In genomic region chr10:125035588-125036298, GRCh38 we compare ENCODE assay signal across 18 cellular contexts.
DNase-seq lines count a peak whose midpoint lies in the region; ATAC-seq and TF ChIP-seq lines count a peak whose summit lies in the region.
"Had no signal": no experiment of that assay in that cellular context is flagged by ENCODE, and none has a peak within 500 bp of the region (broad histone marks: within the 10 kb centered on the region; RNA-seq: fewer than 3 reads in every experiment).

No MANE protein-coding gene starts in this region.

- peak overlapping the region in 1 of 2 experiments; percentile 8; a peak in 1 of 4 replicates for H3K4me3 ChIP-seq in HCT116 (replicated peaks in 1 of 2; ENCODE audit: low read depth in 1 of 2, low read length in 2 of 2)
- H3K4me3 ChIP-seq in fibroblast of the aortic adventitia (ENCODE audit: low read depth, low read length): peak overlapping the region; percentile 45
- H3K4me3 ChIP-seq in skeletal muscle cell (ENCODE audit: low read depth, low read length): peak overlapping the region; percentile 13
- H3K4me3 ChIP-seq in spleen: no peak overlapping the region
- H3K4me3 ChIP-seq: right lobe of liver had no signal

- TF ChIP-seq RAD21 in HCT116 (IDR thresholded peaks at IDR 0.05; ENCODE audit: low read depth): no peak

- BruUV-seq in HCT116 (replicated peaks; lab: Mats Ljungman, UMichigan): no TSS peak

- POLR2A ChIA-PET in HCT116 (lab: Charles Lee): interaction anchor here (1.4 to 3.7 kb wide), 3 partner anchors 10 to 29 kb away, joined by 3 to 21 read pairs (median 7); no protein-coding TSS in a partner anchor

- intact Hi-C loops in HCT116 (cut with micrococcal nuclease) (no loop called here), spleen (cut with DNase I; ENCODE audit: low total_unique reads) (no loop called here)

- TF ChIP-seq CTCF in HCT116 (IDR thresholded peaks at IDR 0.05 in 2 of 3, conservative IDR thresholded peaks at IDR 0.05 in 1 of 3; ENCODE audit: borderline replicate concordance in 1 of 3, insufficient read depth in 1 of 3, low read depth in 2 of 3, low read length in 2 of 3) (no peak), fibroblast of the aortic adventitia (IDR thresholded peaks at IDR 0.05; ENCODE audit: insufficient read depth, low read length) (no peak), spleen (IDR thresholded peaks at IDR 0.05 in 8 of 11, conservative IDR thresholded peaks at IDR 0.05 in 3 of 11) (no peak)

- H3K27ac ChIP-seq in HCT116 (ENCODE audit: low read depth, low read length) (peak overlapping the region; percentile 57; the same call in 1 of the 2 replicates), spleen (no peak overlapping the region)
- H3K27ac ChIP-seq: HL-60, right lobe of liver had no signal

- ATAC-seq in HCT116 (no peak), SK-N-SH treated with all-trans-retinoic acid at 6 μM for 48 hours (peak; percentile 31; the same call in 2 of the 3 replicates)
- ATAC-seq: left colon; naive thymus-derived CD4-positive, alpha-beta T cell; right lobe of liver had no signal

- 86 to 90% (median 87%) methylated on average over 7 of the region's 7 CpGs for WGBS in spleen, 5 donors

- H3K9me3 ChIP-seq in HCT116 (ENCODE audit: control insufficient read depth in 1 of 2, insufficient read depth in 1 of 2, low read depth in 1 of 2, low read length in 2 of 2) (no peaks in the 10 kb centered on the region), spleen (no peaks in the 10 kb centered on the region)
- H3K9me3 ChIP-seq: right lobe of liver had no signal

- CTCF ChIA-PET in HCT116 (lab: Charles Lee): interaction anchor here (1.6 to 4.1 kb wide), 2 partner anchors 11 to 43 kb away, joined by 5 to 47 read pairs; no protein-coding TSS in a partner anchor

- H3K79me2 ChIP-seq in HCT116 (ENCODE audit: insufficient read depth, low read length): peaks cover 93% of the 10 kb centered on the region

- peak overlapping the region; percentile 15; the same call in 1 of the 2 replicates for H3K9ac ChIP-seq in HCT116 (ENCODE audit: low read length)

- H4K20me1 ChIP-seq in HCT116 (ENCODE audit: insufficient read depth): no peaks in the 10 kb centered on the region

- H3K36me3 ChIP-seq in HCT116 (ENCODE audit: control insufficient read depth in 1 of 2, insufficient read depth in 2 of 2, low read length in 2 of 2) (peaks cover 0 to 4% of the 10 kb centered on the region in 2 experiments; a peak in 1 of 4 replicates), spleen (peaks cover 0 to 30% (median 0%) of the 10 kb centered on the region in 6 donors)
- H3K36me3 ChIP-seq: right lobe of liver had no signal

- H3K4me1 ChIP-seq in HCT116 (ENCODE audit: control insufficient read depth in 1 of 2, insufficient read depth in 2 of 2, low read length in 2 of 2) (peaks cover 59 to 73% of the 10 kb centered on the region in 2 experiments), spleen (peaks cover 3 to 51% (median 26%) of the 10 kb centered on the region in 6 donors)

- H3K4me2 ChIP-seq in HCT116 (ENCODE audit: low read length): peak overlapping the region; percentile 60

- H2AFZ ChIP-seq in HCT116 (ENCODE audit: low read depth, low read length, poor library complexity, severe bottlenecking): no peak overlapping the region

- TF ChIP-seq POLR2A in HCT116 (IDR thresholded peaks at IDR 0.05; ENCODE audit: borderline replicate concordance, extremely low read depth, insufficient read depth, insufficient read length): no peak
- no peak for TF ChIP-seq POLR2A in spleen (IDR thresholded peaks at IDR 0.05)

- no peaks in the 10 kb centered on the region for H3K27me3 ChIP-seq in HCT116 (ENCODE audit: insufficient read depth, low read length)
- H3K27me3 ChIP-seq in spleen (replicated peaks in 1 of 7): no peaks in the 10 kb centered on the region
- H3K27me3 ChIP-seq: right lobe of liver had no signal

- DNase-seq in HCT116 (ENCODE audit: low read depth, low spot score): no peak
- no peak for DNase-seq in fibroblast of the aortic adventitia (ENCODE audit: low read depth)
- DNase-seq in skeletal muscle cell (ENCODE audit: low read depth): no peak
- DNase-seq in activated CD4-positive, alpha-beta T cell treated with anti-CD3 and anti-CD28 coated beads, Interleukin-2, amount 50 U/mL, for 1 hour: no peak
- DNase-seq in epidermal melanocyte (ENCODE audit: insufficient read length, low spot score): no peak
- no peak for DNase-seq in COLO829 (ENCODE audit: low spot score)
- no peak for DNase-seq in spleen
- DNase-seq: activated naive CD4-positive, alpha-beta T cell; Karpas-422; left colon; naive thymus-derived CD4-positive, alpha-beta T cell; NCI-H1694; NCI-H69; right lobe of liver; Right ventricle myocardium superior; stimulated activated naive CD4-positive, alpha-beta T cell had no signal

- RAD21 ChIA-PET in HCT116 (lab: Charles Lee; ENCODE audit: low non-redundant PET in 1 of 2, low total read pairs in 2 of 2, uncharacterized antibody in 2 of 2, unreplicated experiment in 2 of 2): no interaction called here

- H3K9me2 ChIP-seq in HCT116 (ENCODE audit: insufficient read depth): no peaks in the 10 kb centered on the region

TF ChIP-seq in HCT116, 20 proteins besides CTCF, POLR2A, EP300 and RAD21 (continues in another document):
- TF ChIP-seq EZH2 (IDR thresholded peaks at IDR 0.05) (no peak), ZFX (IDR thresholded peaks at IDR 0.05) (no peak), YY1 (IDR thresholded peaks at IDR 0.05; ENCODE audit: extremely low read depth, insufficient replicate concordance, low read depth, low read length) (no peak), EZH2phosphoT487 (IDR thresholded peaks at IDR 0.05; ENCODE audit: borderline replicate concordance) (no peak), CBX3 (IDR thresholded peaks at IDR 0.05; ENCODE audit: low read depth) (no peak), ELF1 (IDR thresholded peaks at IDR 0.05; ENCODE audit: borderline replicate concordance, low read depth) (no peak), SP1 (IDR thresholded peaks at IDR 0.05; ENCODE audit: low read depth) (no peak), JUND (IDR thresholded peaks at IDR 0.05) (no peak), EGR1 (IDR thresholded peaks at IDR 0.05; ENCODE audit: low read depth) (no peak), FOSL1 (IDR thresholded peaks at IDR 0.05; ENCODE audit: low read depth) (no peak), ZNF274 (IDR thresholded peaks at IDR 0.05; ENCODE audit: low read depth, low read length) (no peak), SIN3A (IDR thresholded peaks at IDR 0.05; ENCODE audit: low read depth) (no peak)

TF ChIP-seq in SK-N-SH treated with all-trans-retinoic acid at 6 μM for 48 hours, 23 proteins besides CTCF, POLR2A, EP300 and RAD21 (continues in another document):
- TF ChIP-seq ISL1 (CRISPR knock-in tag; IDR thresholded peaks at IDR 0.05) (no peak), CSDC2 (CRISPR knock-in tag; IDR thresholded peaks at IDR 0.05) (no peak), POU6F1 (CRISPR knock-in tag; IDR thresholded peaks at IDR 0.05; ENCODE audit: borderline replicate concordance, low read depth) (no peak), RARB (CRISPR knock-in tag; IDR thresholded peaks at IDR 0.05) (no peak), TOX (CRISPR knock-in tag; IDR thresholded peaks at IDR 0.05; ENCODE audit: borderline replicate concordance) (no peak), TCF4 (CRISPR knock-in tag; IDR thresholded peaks at IDR 0.05; ENCODE audit: borderline replicate concordance) (0 out of 2 replicates have a peak, but pooled peaks have one; percentile 17), BACH2 (CRISPR knock-in tag; IDR thresholded peaks at IDR 0.05; ENCODE audit: borderline replicate concordance) (no peak), PPARA (CRISPR knock-in tag; IDR thresholded peaks at IDR 0.05; ENCODE audit: borderline replicate concordance) (no peak), ZC3H10 (CRISPR knock-in tag; IDR thresholded peaks at IDR 0.05) (no peak), TSHZ2 (CRISPR knock-in tag; IDR thresholded peaks at IDR 0.05) (peak; percentile 53; the same call in 1 of the 2 replicates), GLIS3 (CRISPR knock-in tag; IDR thresholded peaks at IDR 0.05) (no peak), ESRRG (CRISPR knock-in tag; IDR thresholded peaks at IDR 0.05) (no peak), ARNTL (CRISPR knock-in tag; IDR thresholded peaks at IDR 0.05; ENCODE audit: borderline replicate concordance, low read depth) (no peak), SNAI2 (CRISPR knock-in tag; IDR thresholded peaks at IDR 0.05) (no peak)

Comparison
In these comparisons a context has a peak if more than half of its experiments do, and no peak if none do; other contexts are left out.
1. H3K4me3 ChIP-seq: peak in fibroblast of the aortic adventitia (single experiment) and skeletal muscle cell (single experiment); none in spleen (0 of 8).